Comparison of ENCODE assay signal across 8 cellular contexts in the genomic region with DNA sequence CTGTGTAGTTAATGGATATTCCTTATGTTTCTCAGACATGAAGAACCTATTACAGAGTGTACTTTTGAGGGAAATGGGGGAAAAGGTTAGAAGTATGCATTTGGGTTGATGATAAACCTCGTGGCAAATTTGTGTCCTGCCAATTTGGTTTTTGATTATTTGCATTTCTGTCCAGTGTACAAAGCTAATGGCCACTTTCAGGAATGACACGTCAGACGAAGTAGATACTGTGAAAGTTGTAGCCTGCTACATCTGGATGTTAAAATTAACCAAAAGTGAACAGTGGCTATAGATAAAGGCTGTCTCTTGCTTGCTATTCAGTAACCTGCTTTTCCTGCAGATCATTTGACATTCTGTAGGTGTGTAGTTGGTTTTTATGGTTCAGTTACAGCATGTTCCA. TPM values are rescaled to one million over a fixed set of nuclear protein-coding genes. Genes with fewer than 3 reads are reported as not detected.
DNase-seq lines count a peak whose midpoint lies in the region; ATAC-seq, FAIRE-seq and TF ChIP-seq lines count a peak whose summit lies in the region.

No MANE protein-coding gene starts in this region.

- no peaks in the 10 kb centered on the region for H3K36me3 ChIP-seq in KMS-11 (ENCODE audit: insufficient read depth)
- H3K36me3 ChIP-seq in pancreas, result no peaks in the 10 kb centered on the region
- H3K36me3 ChIP-seq in adrenal gland (replicated peaks in 1 of 2), result no peaks in the 10 kb centered on the region

- H3K4me3 Mint-ChIP-seq in activated naive CD4-positive, alpha-beta T cell treated with anti-CD3 and anti-CD28 coated beads, Interleukin-2, amount 10 ng/mL, durations not matched to agents 7 days and 5 days, result peak overlapping the region; percentile 80

- no peak overlapping the region for H3K4me3 ChIP-seq in KMS-11 (IDR thresholded peaks at IDR 0.05; ENCODE audit: insufficient read depth, low read depth, low read length)
- H3K4me3 ChIP-seq in dorsolateral prefrontal cortex, result peak overlapping the region in 55 of 59 donors; percentile 26 to 84 (median 67)
- H3K4me3 ChIP-seq in pancreas, result peak overlapping the region; percentile 2 to 65 (median 34)
- peak overlapping the region in 2 of 4 donors; percentile 27 to 66 for H3K4me3 ChIP-seq in adrenal gland

- CTCF ChIA-PET in activated naive CD4-positive, alpha-beta T cell treated with anti-CD3 and anti-CD28 coated beads, Interleukin-2, amount 10 ng/mL, durations not matched to agents 7 days and 5 days (lab: Charles Lee), result no interaction called here

- H4K20me1 ChIP-seq in KMS-11 (ENCODE audit: insufficient read depth), result no peaks in the 10 kb centered on the region

- H3K4me1 Mint-ChIP-seq in activated naive CD4-positive, alpha-beta T cell treated with anti-CD3 and anti-CD28 coated beads, Interleukin-2, amount 10 ng/mL, durations not matched to agents 7 days and 5 days, result peaks cover 26% of the 10 kb centered on the region

- ATAC-seq in pancreas, result peak; percentile 8 to 45 (median 32)

- H3K27ac ChIP-seq in KMS-11, result peak overlapping the region; percentile 88
- H3K27ac ChIP-seq in dorsolateral prefrontal cortex, result peak overlapping the region in 1 of 59 donors; percentile 23
- H3K27ac ChIP-seq in pancreas, result peak overlapping the region; percentile 65 to 85 (median 75)
- peak overlapping the region in 1 of 5 donors; percentile 78 for H3K27ac ChIP-seq in adrenal gland

- H3K27ac Mint-ChIP-seq in activated naive CD4-positive, alpha-beta T cell treated with anti-CD3 and anti-CD28 coated beads, Interleukin-2, amount 10 ng/mL, durations not matched to agents 7 days and 5 days, result peak overlapping the region; percentile 90

- H3K9ac ChIP-seq in KMS-11, result peak overlapping the region; percentile 89

- no peaks in the 10 kb centered on the region for H3K27me3 Mint-ChIP-seq in activated naive CD4-positive, alpha-beta T cell treated with anti-CD3 and anti-CD28 coated beads, Interleukin-2, amount 10 ng/mL, durations not matched to agents 7 days and 5 days

- no peak for DNase-seq in activated naive CD4-positive, alpha-beta T cell treated with anti-CD3 and anti-CD28 coated beads, Interleukin-2, amount 10 ng/mL, durations not matched to agents 7 days and 5 days
- no peak for DNase-seq in activated naive CD4-positive, alpha-beta T cell (lab: John Stamatoyannopoulos, UW)
- DNase-seq in dorsolateral prefrontal cortex (no peak), pancreas (no peak), adrenal gland (no peak), NCI-H2227 (lab: John Stamatoyannopoulos, UW; ENCODE audit: unreplicated experiment) (no peak)
- DNase-seq in stimulated activated CD4-positive, alpha-beta T cell treated with anti-CD3 and anti-CD28 coated beads, Interleukin-15, amount 100 ng/mL, for 24 hours, result no peak

- no peak for FAIRE-seq in pancreas (lab: Jason Lieb, UNC)

- peaks cover 22% of the 10 kb centered on the region for H3K4me1 ChIP-seq in KMS-11 (ENCODE audit: low read depth, poor library complexity, severe bottlenecking)
- H3K4me1 ChIP-seq in pancreas, result peaks cover 0 to 3% (median 0%) of the 10 kb centered on the region in 3 donors
- H3K4me1 ChIP-seq in adrenal gland (replicated peaks in 1 of 2), result peaks cover 0 to 7% of the 10 kb centered on the region in 2 donors

- 0 to 15% methylated on average over 3 of the region's 3 CpGs for WGBS in pancreas, 2 donors
- WGBS in adrenal gland, 4 donors, result 8 to 32% (median 15%) methylated on average over 3 of the region's 3 CpGs

- H3K36me3 Mint-ChIP-seq in activated naive CD4-positive, alpha-beta T cell treated with anti-CD3 and anti-CD28 coated beads, Interleukin-2, amount 10 ng/mL, durations not matched to agents 7 days and 5 days, result peaks cover 10% of the 10 kb centered on the region

- H3K9me3 ChIP-seq in pancreas, result no peaks in the 10 kb centered on the region
- H3K9me3 ChIP-seq in adrenal gland (replicated peaks in 1 of 3), result no peaks in the 10 kb centered on the region

- peak overlapping the region; percentile 52 for H2AFZ ChIP-seq in KMS-11 (ENCODE audit: low read depth)

- peaks cover 33% of the 10 kb centered on the region; the same call in 1 of the 2 replicates for H3K79me2 ChIP-seq in KMS-11 (ENCODE audit: insufficient read depth, low read depth)

- peak overlapping the region; percentile 84 for H3K4me2 ChIP-seq in KMS-11

- TF ChIP-seq POLR2A in adrenal gland (IDR thresholded peaks at IDR 0.05), result no peak

- H3K27me3 ChIP-seq in KMS-11 (ENCODE audit: insufficient read depth, low read depth) (no peaks in the 10 kb centered on the region), dorsolateral prefrontal cortex (peaks cover 0 to 28% (median 0%) of the 10 kb centered on the region in 45 donors), pancreas (no peaks in the 10 kb centered on the region), adrenal gland (no peaks in the 10 kb centered on the region)

- TF ChIP-seq CTCF in KMS-11 (conservative IDR thresholded peaks at IDR 0.05; ENCODE audit: low read depth, low read length) (no peak), dorsolateral prefrontal cortex (IDR thresholded peaks at IDR 0.05 in 54 of 56, conservative IDR thresholded peaks at IDR 0.05 in 2 of 56; ENCODE audit: low read depth in 1 of 56, partially characterized antibody in 56 of 56) (no peak), pancreas (IDR thresholded peaks at IDR 0.05) (no peak), adrenal gland (IDR thresholded peaks at IDR 0.05) (no peak)

- intact Hi-C loops in dorsolateral prefrontal cortex (cut with DNase I), result no loop called here
- intact Hi-C loops in pancreas (cut with DNase I), result no loop called here
- intact Hi-C loops in adrenal gland (cut with DNase I), result no loop called here

- H3K9me3 Mint-ChIP-seq in activated naive CD4-positive, alpha-beta T cell treated with anti-CD3 and anti-CD28 coated beads, Interleukin-2, amount 10 ng/mL, durations not matched to agents 7 days and 5 days, result no peaks in the 10 kb centered on the region

RNA-seq across cellular contexts. Expression of gene PRDX4, which starts 1.0 kb away (rescaled TPM):
- total RNA-seq in dorsolateral prefrontal cortex, result 10 to 100 TPM in 119 of 120 experiments, 1 to 10 TPM in 1; 9.9 to 31.7 (median 15.4) TPM
- total RNA-seq in pancreas, result 100 to 1,000 TPM; 128 to 222 (median 179) TPM
- 100 to 1,000 TPM in 1 of 2 donors, 10 to 100 TPM in 1; 48.4 to 119 TPM for polyA plus RNA-seq in pancreas
- 100 to 1,000 TPM in 6 of 8 donors, 10 to 100 TPM in 2; 86.7 to 250 (median 136) TPM for total RNA-seq in adrenal gland
- polyA plus RNA-seq in adrenal gland, result 100 to 1,000 TPM in 1 of 3 donors, 10 to 100 TPM in 2; 23.1 to 220 (median 37.2) TPM
